20 cellular contexts compared by ENCODE assay signal in the genomic region with DNA sequence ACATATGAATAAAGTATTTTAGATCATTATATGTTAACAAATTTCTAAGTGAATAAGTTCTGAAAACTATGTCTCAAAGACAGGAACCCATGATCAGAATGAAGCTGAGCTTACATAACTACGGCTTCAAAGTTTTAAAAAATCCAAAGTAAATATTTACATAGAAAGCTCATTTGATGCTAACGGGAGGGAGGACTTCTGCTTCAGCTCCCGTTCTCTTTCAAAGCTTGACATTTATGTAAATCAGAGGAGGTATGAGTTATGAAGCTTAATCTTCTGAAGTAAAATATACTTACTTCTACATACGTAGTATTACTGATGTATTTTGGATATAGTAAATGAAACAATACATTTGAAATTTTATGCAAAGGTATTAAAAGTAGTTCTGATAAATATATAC.
"Had no signal": no experiment of that assay in that cellular context is flagged by ENCODE, and none has a peak within 500 bp of the region (broad histone marks: within the 10 kb centered on the region; RNA-seq: fewer than 3 reads in every experiment).

No MANE protein-coding gene starts in this region.

- H3K27ac ChIP-seq: colonic mucosa, esophagus squamous epithelium, left ventricle myocardium inferior, lower lobe of right lung, parathyroid adenoma, right atrium auricular region, vagina had no signal

- H3K9me3 ChIP-seq: colonic mucosa, esophagus squamous epithelium, left ventricle myocardium inferior, lower lobe of right lung, right atrium auricular region, thoracic aorta, vagina had no signal

- H3K36me3 ChIP-seq: colonic mucosa, vagina had no signal

- H3K4me1 ChIP-seq: colonic mucosa, left ventricle myocardium inferior, lower lobe of right lung, parathyroid adenoma, right atrium auricular region, vagina had no signal

- FAIRE-seq: endothelial cell of umbilical vein, frontal cortex, kidney had no signal

- H3K9ac ChIP-seq: parathyroid adenoma had no signal

- H3K4me3 ChIP-seq: colonic mucosa, esophagus squamous epithelium, left ventricle myocardium inferior, lower lobe of right lung, right atrium auricular region, vagina had no signal

- H3K27me3 ChIP-seq: colonic mucosa, esophagus squamous epithelium, right atrium auricular region, vagina had no signal

- DNase-seq: colonic mucosa; effector CD8-positive, alpha-beta T cell; esophagus squamous epithelium; head of caudate nucleus; kidney; left ventricle myocardium inferior; lower lobe of right lung; natural killer cell; stimulated activated CD4-positive, alpha-beta T cell treated with anti-CD3 and anti-CD28 coated beads, Interleukin-2, amount 100 ng/mL, for 24 hours; stimulated activated CD4-positive, alpha-beta T cell treated with anti-CD3 and anti-CD28 coated beads, Interleukin-4, amount 100 ng/mL, for 24 hours; stimulated activated naive CD4-positive, alpha-beta T cell treated with Interleukin-2 at 50 U/mL for 16 hours; trophoblast cell had no signal

- ATAC-seq: lower lobe of right lung; natural killer cell; sciatic nerve; stimulated activated effector memory CD8-positive, alpha-beta T cell treated with anti-CD3 and anti-CD28 coated beads, Interleukin-12 subunit alpha, Interleukin-12 subunit beta, amount 100 ng/mL, for 72 hours had no signal
